8 cellular contexts compared by ENCODE assay signal in the genomic region with DNA sequence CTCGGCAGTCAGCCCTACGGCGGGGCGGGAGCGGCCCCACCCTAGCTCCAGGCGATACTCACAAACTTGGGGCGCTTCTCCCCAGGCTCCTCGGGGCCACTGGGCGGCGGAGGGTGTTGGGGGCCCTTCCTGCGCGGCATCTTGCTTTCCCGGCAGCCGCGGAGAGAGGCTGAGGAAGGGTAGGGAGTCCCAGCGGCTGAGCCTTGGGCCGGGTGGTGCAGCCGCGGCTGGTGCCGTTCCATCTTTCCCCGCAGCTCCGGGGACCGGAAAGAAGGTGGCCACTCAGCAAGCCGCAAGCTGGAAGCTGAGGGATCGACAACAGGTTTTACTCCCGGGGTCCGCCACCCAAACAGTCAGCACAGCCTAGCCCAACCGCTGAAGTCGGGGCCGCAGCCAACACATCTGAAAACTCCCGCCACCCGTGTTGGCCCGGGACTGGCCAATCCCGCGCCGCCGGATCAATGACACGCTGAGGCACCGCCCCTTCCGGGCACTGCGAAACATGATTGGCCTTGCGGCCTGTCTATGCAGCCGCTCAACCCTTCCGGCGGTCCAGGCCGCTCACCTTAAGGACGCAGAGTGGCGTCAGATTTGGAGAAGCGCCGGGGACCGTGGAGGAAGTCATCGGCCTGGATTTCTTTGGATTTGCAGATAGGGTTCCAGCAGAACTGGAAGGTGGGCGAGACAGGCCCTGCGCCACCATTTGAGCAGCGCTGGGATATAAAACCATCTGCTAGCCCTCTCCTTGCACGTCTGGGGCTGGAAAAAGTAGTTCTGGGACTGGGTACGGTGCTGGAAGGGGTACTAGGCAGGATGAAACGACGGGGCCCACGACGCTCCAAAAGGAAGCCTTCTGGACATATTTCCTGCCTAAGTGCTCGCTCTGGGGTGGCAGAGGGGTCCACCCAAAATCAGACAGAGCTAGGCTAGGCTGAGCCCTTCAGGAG. TPM values are rescaled to one million over a fixed set of nuclear protein-coding genes. Genes with fewer than 3 reads are reported as not detected.
DNase-seq lines count a peak whose midpoint lies in the region; ATAC-seq and TF ChIP-seq lines count a peak whose summit lies in the region.

A gene with protein sequence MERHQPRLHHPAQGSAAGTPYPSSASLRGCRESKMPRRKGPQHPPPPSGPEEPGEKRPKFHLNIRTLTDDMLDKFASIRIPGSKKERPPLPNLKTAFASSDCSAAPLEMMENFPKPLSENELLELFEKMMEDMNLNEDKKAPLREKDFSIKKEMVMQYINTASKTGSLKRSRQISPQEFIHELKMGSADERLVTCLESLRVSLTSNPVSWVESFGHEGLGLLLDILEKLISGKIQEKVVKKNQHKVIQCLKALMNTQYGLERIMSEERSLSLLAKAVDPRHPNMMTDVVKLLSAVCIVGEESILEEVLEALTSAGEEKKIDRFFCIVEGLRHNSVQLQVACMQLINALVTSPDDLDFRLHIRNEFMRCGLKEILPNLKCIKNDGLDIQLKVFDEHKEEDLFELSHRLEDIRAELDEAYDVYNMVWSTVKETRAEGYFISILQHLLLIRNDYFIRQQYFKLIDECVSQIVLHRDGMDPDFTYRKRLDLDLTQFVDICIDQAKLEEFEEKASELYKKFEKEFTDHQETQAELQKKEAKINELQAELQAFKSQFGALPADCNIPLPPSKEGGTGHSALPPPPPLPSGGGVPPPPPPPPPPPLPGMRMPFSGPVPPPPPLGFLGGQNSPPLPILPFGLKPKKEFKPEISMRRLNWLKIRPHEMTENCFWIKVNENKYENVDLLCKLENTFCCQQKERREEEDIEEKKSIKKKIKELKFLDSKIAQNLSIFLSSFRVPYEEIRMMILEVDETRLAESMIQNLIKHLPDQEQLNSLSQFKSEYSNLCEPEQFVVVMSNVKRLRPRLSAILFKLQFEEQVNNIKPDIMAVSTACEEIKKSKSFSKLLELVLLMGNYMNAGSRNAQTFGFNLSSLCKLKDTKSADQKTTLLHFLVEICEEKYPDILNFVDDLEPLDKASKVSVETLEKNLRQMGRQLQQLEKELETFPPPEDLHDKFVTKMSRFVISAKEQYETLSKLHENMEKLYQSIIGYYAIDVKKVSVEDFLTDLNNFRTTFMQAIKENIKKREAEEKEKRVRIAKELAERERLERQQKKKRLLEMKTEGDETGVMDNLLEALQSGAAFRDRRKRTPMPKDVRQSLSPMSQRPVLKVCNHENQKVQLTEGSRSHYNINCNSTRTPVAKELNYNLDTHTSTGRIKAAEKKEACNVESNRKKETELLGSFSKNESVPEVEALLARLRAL (minus strand): TSS at position 404 of the 947 bp plus-strand sequence. CDS start 162 bp downstream, at position 242.

- DNase-seq in AG08396 (ENCODE audit: low spot score) (peak; percentile 96), NCI-H345 (lab: John Stamatoyannopoulos, UW) (peak; percentile 97), activated B cell treated with CpG ODN at 0.5 μM for 24 hours (peak; percentile 90), caudate nucleus (lab: John Stamatoyannopoulos, UW) (peak; percentile 30 to 98 (median 92)), immature natural killer cell (peak; percentile 87 to 91 (median 90)), spleen (peak; percentile 97)

- peaks cover 0 to 3% (median 0%) of the 10 kb centered on the region in 7 donors for H3K27me3 ChIP-seq in spleen (replicated peaks in 1 of 7)

- peak within 1 kb of the TSS; percentile 94 for H3K4me3 Mint-ChIP-seq in activated B cell treated with CpG ODN at 0.5 μM for 24 hours
- peak within 1 kb of the TSS; percentile 91 to 97 (median 95) for H3K4me3 Mint-ChIP-seq in immature natural killer cell

- WGBS in spleen, 5 donors, result 0 to 1% (median 0%) methylated on average over 43 to 62 of the region's 62 CpGs

- peaks cover 6% of the 10 kb centered on the region for H3K36me3 Mint-ChIP-seq in activated B cell treated with CpG ODN at 0.5 μM for 24 hours (ENCODE audit: low read depth)
- peaks cover 0 to 3% (median 0%) of the 10 kb centered on the region in 3 donors for H3K36me3 Mint-ChIP-seq in immature natural killer cell

- CTCF ChIA-PET in activated B cell treated with CpG ODN at 0.5 μM for 24 hours (lab: Charles Lee), result no interaction called here

- POLR2A ChIA-PET in activated B cell treated with CpG ODN at 0.5 μM for 24 hours (lab: Charles Lee), result interaction anchor here (0.7 kb wide), 1 partner anchor 8 kb away, joined by 3 read pairs; no protein-coding TSS in a partner anchor

- TF ChIP-seq CTCF in activated B cell treated with CpG ODN at 0.5 μM for 24 hours (IDR thresholded peaks at IDR 0.05), result no peak
- peak in 2 of 11 experiments; percentile 11 to 23 for TF ChIP-seq CTCF in spleen (IDR thresholded peaks at IDR 0.05 in 8 of 11, conservative IDR thresholded peaks at IDR 0.05 in 3 of 11)

- H3K27ac ChIP-seq in caudate nucleus (ENCODE audit: low read depth, low read length) (peak within 1 kb of the TSS; percentile 92), spleen (peak within 1 kb of the TSS; percentile 73 to 88 (median 82))

- no peaks in the 10 kb centered on the region for H3K36me3 ChIP-seq in spleen

- H3K27me3 Mint-ChIP-seq in activated B cell treated with CpG ODN at 0.5 μM for 24 hours, result no peaks in the 10 kb centered on the region
- peaks cover 2 to 10% (median 4%) of the 10 kb centered on the region in 3 donors for H3K27me3 Mint-ChIP-seq in immature natural killer cell (ENCODE audit: low read depth in 3 of 3)

- peak within 1 kb of the TSS; percentile 56 to 83 (median 64) for H3K4me3 ChIP-seq in spleen

- intact Hi-C loops in activated B cell treated with CpG ODN at 0.5 μM for 24 hours (cut with micrococcal nuclease) (loop anchor here (1.0 to 10.0 kb wide), 3 partner anchors 104 to 429 kb away; no protein-coding TSS in a partner anchor), spleen (cut with DNase I; ENCODE audit: low total_unique reads) (loop anchor here (10.0 kb wide), 1 partner anchor 221 kb away; no protein-coding TSS in a partner anchor)

- ATAC-seq in HG03196 (IDR thresholded peaks at IDR 0.05; ENCODE audit: unreplicated experiment) (peak; percentile 99), activated B cell treated with CpG ODN at 0.5 μM for 24 hours (ENCODE audit: low read depth) (peak; percentile 100)

- H3K9me3 Mint-ChIP-seq in activated B cell treated with CpG ODN at 0.5 μM for 24 hours (no peaks in the 10 kb centered on the region), immature natural killer cell (no peaks in the 10 kb centered on the region)

- in situ Hi-C loops in GM18951 (cut with MboI; ENCODE audit: low sequenced_read_pairs, unreplicated experiment), result no loop called here

- peak within 1 kb of the TSS; percentile 87 for H3K27ac Mint-ChIP-seq in activated B cell treated with CpG ODN at 0.5 μM for 24 hours
- H3K27ac Mint-ChIP-seq in immature natural killer cell, result peak within 1 kb of the TSS; percentile 85 to 94 (median 92)

- H3K4me1 ChIP-seq in spleen, result peaks cover 0 to 34% (median 23%) of the 10 kb centered on the region in 6 donors

- no peaks in the 10 kb centered on the region for H3K9me3 ChIP-seq in spleen

- H3K4me1 Mint-ChIP-seq in activated B cell treated with CpG ODN at 0.5 μM for 24 hours (peaks cover 25% of the 10 kb centered on the region), immature natural killer cell (peaks cover 28 to 45% of the 10 kb centered on the region in 2 donors)

- TF ChIP-seq POLR2A in GM18951 (IDR thresholded peaks at IDR 0.05; ENCODE audit: extremely low read depth, insufficient read depth, insufficient read length), result peak; percentile 96
- peak in 1 of 3 donors; percentile 34 for TF ChIP-seq POLR2A in spleen (IDR thresholded peaks at IDR 0.05)

RNA-seq across cellular contexts. Expression of the gene that starts here (rescaled TPM):
- 0.38 and 0.66 TPM in 2 replicates for total RNA-seq in activated B cell treated with CpG ODN at 0.5 μM for 24 hours
- polyA plus RNA-seq in immature natural killer cell, result under 1 TPM in 2 of 3 donors, not detected in 1; 0.03 to 0.25 TPM
- total RNA-seq in spleen, result 1 to 10 TPM in 6 of 7 donors, under 1 TPM in 1; 0.82 to 4.1 (median 1.8) TPM
- polyA plus RNA-seq in spleen, result under 1 TPM; 0.07 to 0.86 (median 0.58) TPM

Comparison
In these comparisons a context has a peak if more than half of its experiments do, and no peak if none do; other contexts are left out.
1. Peak in every context shown above with its lines: DNase-seq, ATAC-seq, H3K4me3 ChIP-seq and H3K27ac ChIP-seq.
2. Peak in DNase-seq and ATAC-seq in activated B cell treated with CpG ODN at 0.5 μM for 24 hours; RNA of the gene not detected or under 1 TPM.
3. Peak in DNase-seq in immature natural killer cell; RNA of the gene not detected or under 1 TPM.